ENCODE assay signal across 7 cellular contexts in genomic region chr7:158341097-158341496, GRCh38.
DNase-seq lines count a peak whose midpoint lies in the region; ATAC-seq, FAIRE-seq and TF ChIP-seq lines count a peak whose summit lies in the region.
"Not testable (repeated sequence)": the region's sequence is repeated elsewhere in the genome, so short reads cannot be mapped to it uniquely, and the experiment has no call there.

No MANE protein-coding gene starts in this region.

- not testable (repeated sequence) for H3K27me3 Mint-ChIP-seq in activated CD8-positive, alpha-beta T cell treated with anti-CD3 and anti-CD28 coated beads, Interleukin-2, amount 10 ng/mL, durations not matched to agents 7 days and 5 days (ENCODE audit: low read depth); endothelial cell (ENCODE audit: unreplicated experiment); natural killer cell treated with Interleukin-12 subunit alpha and Interleukin-12 subunit beta and Interleukin-15 and Interleukin-18, amount 100 ng/mL, for 72 hours; type B pancreatic cell
- peaks cover 30 to 52% (median 50%) of the 10 kb centered on the region in 3 donors for H3K27me3 Mint-ChIP-seq in immature natural killer cell (ENCODE audit: low read depth in 3 of 3)

- H3K4me1 ChIP-seq in sigmoid colon = not testable (repeated sequence)

- ATAC-seq in activated CD8-positive, alpha-beta T cell treated with anti-CD3 and anti-CD28 coated beads, Interleukin-2, amount 10 ng/mL, durations not matched to agents 7 days and 5 days; natural killer cell treated with Interleukin-12 subunit alpha and Interleukin-12 subunit beta and Interleukin-15 and Interleukin-18, amount 100 ng/mL, for 72 hours: not testable (repeated sequence)

- intact Hi-C loops in sigmoid colon (cut with DNase I) = not testable (repeated sequence)

- H3K27ac Mint-ChIP-seq in activated CD8-positive, alpha-beta T cell treated with anti-CD3 and anti-CD28 coated beads, Interleukin-2, amount 10 ng/mL, durations not matched to agents 7 days and 5 days; type B pancreatic cell: not testable (repeated sequence)
- H3K27ac Mint-ChIP-seq in endothelial cell (ENCODE audit: unreplicated experiment) = peak overlapping the region; percentile 21
- peak overlapping the region; percentile 86 to 97 (median 94) for H3K27ac Mint-ChIP-seq in immature natural killer cell
- peak overlapping the region; percentile 12 to 82 for H3K27ac Mint-ChIP-seq in natural killer cell treated with Interleukin-12 subunit alpha and Interleukin-12 subunit beta and Interleukin-15 and Interleukin-18, amount 100 ng/mL, for 72 hours

- not testable (repeated sequence) for TF ChIP-seq EP300 in sigmoid colon (IDR thresholded peaks at IDR 0.05)

- POLR2A ChIA-PET in activated CD8-positive, alpha-beta T cell treated with anti-CD3 and anti-CD28 coated beads, Interleukin-2, amount 10 ng/mL, durations not matched to agents 7 days and 5 days (lab: Charles Lee) = not testable (repeated sequence)

- TF ChIP-seq CTCF in bronchial epithelial cell (IDR thresholded peaks at IDR 0.05; ENCODE audit: insufficient read depth, low read length, severe bottlenecking); endothelial cell (IDR thresholded peaks at IDR 0.05; ENCODE audit: unreplicated experiment); sigmoid colon (IDR thresholded peaks at IDR 0.05); type B pancreatic cell (conservative IDR thresholded peaks at IDR 0.05): not testable (repeated sequence)

- TF ChIP-seq POLR2A in sigmoid colon (IDR thresholded peaks at IDR 0.05) = not testable (repeated sequence)

- not testable (repeated sequence) for H3K27me3 ChIP-seq in bronchial epithelial cell (ENCODE audit: control insufficient read depth, insufficient read depth, low read length); sigmoid colon

- not testable (repeated sequence) for H3K4me3 ChIP-seq in bronchial epithelial cell (ENCODE audit: low read depth, low read length); sigmoid colon

- CTCF ChIA-PET in activated CD8-positive, alpha-beta T cell treated with anti-CD3 and anti-CD28 coated beads, Interleukin-2, amount 10 ng/mL, durations not matched to agents 7 days and 5 days (lab: Charles Lee) = not testable (repeated sequence)

- not testable (repeated sequence) for H3K9me3 ChIP-seq in sigmoid colon

- not testable (repeated sequence) for H3K4me3 Mint-ChIP-seq in activated CD8-positive, alpha-beta T cell treated with anti-CD3 and anti-CD28 coated beads, Interleukin-2, amount 10 ng/mL, durations not matched to agents 7 days and 5 days; natural killer cell treated with Interleukin-12 subunit alpha and Interleukin-12 subunit beta and Interleukin-15 and Interleukin-18, amount 100 ng/mL, for 72 hours; type B pancreatic cell
- peak overlapping the region; percentile 47 for H3K4me3 Mint-ChIP-seq in endothelial cell (ENCODE audit: unreplicated experiment)
- H3K4me3 Mint-ChIP-seq in immature natural killer cell = peak overlapping the region; percentile 1 to 78 (median 58)

- H3K27ac ChIP-seq in sigmoid colon = not testable (repeated sequence)

- peak; percentile 100 for FAIRE-seq in bronchial epithelial cell (lab: Jason Lieb, UNC)

- 72 to 90% methylated on average over 15 of the region's 15 CpGs for WGBS in sigmoid colon, 2 donors

- not testable (repeated sequence) for H3K4me1 Mint-ChIP-seq in activated CD8-positive, alpha-beta T cell treated with anti-CD3 and anti-CD28 coated beads, Interleukin-2, amount 10 ng/mL, durations not matched to agents 7 days and 5 days (ENCODE audit: low read depth); endothelial cell (ENCODE audit: unreplicated experiment); type B pancreatic cell (ENCODE audit: unreplicated experiment)
- peaks cover 8 to 23% of the 10 kb centered on the region in 2 donors for H3K4me1 Mint-ChIP-seq in immature natural killer cell
- H3K4me1 Mint-ChIP-seq in natural killer cell treated with Interleukin-12 subunit alpha and Interleukin-12 subunit beta and Interleukin-15 and Interleukin-18, amount 100 ng/mL, for 72 hours (ENCODE audit: low read depth in 2 of 2) = peaks cover 22 to 26% of the 10 kb centered on the region in 2 donors

- H3K36me3 Mint-ChIP-seq in activated CD8-positive, alpha-beta T cell treated with anti-CD3 and anti-CD28 coated beads, Interleukin-2, amount 10 ng/mL, durations not matched to agents 7 days and 5 days (ENCODE audit: low read depth); immature natural killer cell; type B pancreatic cell: not testable (repeated sequence)
- peaks cover 34% of the 10 kb centered on the region for H3K36me3 Mint-ChIP-seq in endothelial cell (ENCODE audit: low read depth, unreplicated experiment)
- peaks cover 28% of the 10 kb centered on the region for H3K36me3 Mint-ChIP-seq in natural killer cell treated with Interleukin-12 subunit alpha and Interleukin-12 subunit beta and Interleukin-15 and Interleukin-18, amount 100 ng/mL, for 72 hours

- not testable (repeated sequence) for H3K36me3 ChIP-seq in bronchial epithelial cell (ENCODE audit: control insufficient read depth, insufficient read depth, low read length); sigmoid colon

- not testable (repeated sequence) for H3K9me3 Mint-ChIP-seq in activated CD8-positive, alpha-beta T cell treated with anti-CD3 and anti-CD28 coated beads, Interleukin-2, amount 10 ng/mL, durations not matched to agents 7 days and 5 days (ENCODE audit: insufficient read depth)
- H3K9me3 Mint-ChIP-seq in endothelial cell (ENCODE audit: unreplicated experiment) = peaks cover 56% of the 10 kb centered on the region
- H3K9me3 Mint-ChIP-seq in immature natural killer cell = peaks cover 13 to 38% (median 31%) of the 10 kb centered on the region in 6 donors
- peaks cover 29% of the 10 kb centered on the region for H3K9me3 Mint-ChIP-seq in natural killer cell treated with Interleukin-12 subunit alpha and Interleukin-12 subunit beta and Interleukin-15 and Interleukin-18, amount 100 ng/mL, for 72 hours
- peaks cover 39% of the 10 kb centered on the region for H3K9me3 Mint-ChIP-seq in type B pancreatic cell

- peak; percentile 9 for DNase-seq in activated CD8-positive, alpha-beta T cell treated with anti-CD3 and anti-CD28 coated beads, Interleukin-2, amount 10 ng/mL, durations not matched to agents 7 days and 5 days
- not testable (repeated sequence) for DNase-seq in bronchial epithelial cell (ENCODE audit: low read depth); endothelial cell (ENCODE audit: low spot score); natural killer cell treated with Interleukin-12 subunit alpha and Interleukin-12 subunit beta and Interleukin-15 and Interleukin-18, amount 100 ng/mL, for 72 hours (ENCODE audit: low spot score)
- DNase-seq in immature natural killer cell (peak in 2 of 3 donors; percentile 23 to 30), sigmoid colon (peak; percentile 61), type B pancreatic cell (ENCODE audit: extremely low spot score, unreplicated experiment) (peak; percentile 53)
